Comparison of ENCODE assay signal across 1 cellular context in the genomic region with DNA sequence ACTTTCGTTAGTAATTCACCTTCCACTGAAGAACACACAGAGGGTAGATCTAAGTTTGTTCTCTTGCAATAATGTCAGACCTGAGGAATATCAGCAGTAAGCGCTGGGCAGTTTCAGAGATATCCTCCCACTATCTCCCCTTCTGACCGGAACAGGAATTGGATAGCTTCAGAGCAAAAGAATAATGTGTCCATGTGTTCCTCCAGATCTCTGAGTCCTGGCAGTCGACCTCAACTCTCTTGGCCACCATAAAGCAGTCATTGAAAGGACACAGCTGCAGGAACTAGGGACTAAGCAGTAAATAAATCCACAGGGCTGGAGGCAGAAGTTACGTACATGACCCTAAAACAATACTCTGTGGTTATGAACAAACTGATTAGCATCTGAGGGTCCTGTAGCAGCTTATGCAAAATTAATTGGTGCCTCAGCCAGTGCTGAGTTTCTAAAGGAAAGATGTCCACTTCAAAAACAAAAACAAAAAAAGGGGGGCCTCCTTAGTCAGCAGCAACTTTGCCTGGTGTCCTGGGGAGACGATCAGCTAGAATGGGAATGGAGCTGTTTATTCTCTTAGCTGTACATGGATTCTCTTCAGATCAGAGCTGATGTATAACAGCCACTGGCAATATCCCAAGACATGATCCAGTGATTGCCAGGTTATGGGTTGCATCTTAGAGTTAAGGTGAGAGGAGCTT.
TF ChIP-seq lines count a peak whose summit lies in the region.

No MANE protein-coding gene starts in this region.

TF ChIP-seq in K562, 482 proteins besides CTCF, POLR2A, EP300 and RAD21 (continued from another document and continues in another):
- TF ChIP-seq, protein P1, sequence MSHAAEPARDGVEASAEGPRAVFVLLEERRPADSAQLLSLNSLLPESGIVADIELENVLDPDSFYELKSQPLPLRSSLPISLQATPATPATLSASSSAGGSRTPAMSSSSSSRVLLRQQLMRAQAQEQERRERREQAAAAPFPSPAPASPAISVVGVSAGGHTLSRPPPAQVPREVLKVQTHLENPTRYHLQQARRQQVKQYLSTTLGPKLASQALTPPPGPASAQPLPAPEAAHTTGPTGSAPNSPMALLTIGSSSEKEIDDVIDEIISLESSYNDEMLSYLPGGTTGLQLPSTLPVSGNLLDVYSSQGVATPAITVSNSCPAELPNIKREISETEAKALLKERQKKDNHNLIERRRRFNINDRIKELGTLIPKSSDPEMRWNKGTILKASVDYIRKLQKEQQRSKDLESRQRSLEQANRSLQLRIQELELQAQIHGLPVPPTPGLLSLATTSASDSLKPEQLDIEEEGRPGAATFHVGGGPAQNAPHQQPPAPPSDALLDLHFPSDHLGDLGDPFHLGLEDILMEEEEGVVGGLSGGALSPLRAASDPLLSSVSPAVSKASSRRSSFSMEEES (CRISPR knock-in tag; IDR thresholded peaks at IDR 0.05) = no peak
- 0 out of 2 replicates have a peak, but pooled peaks have one; percentile 41 for TF ChIP-seq NR4A1 (CRISPR knock-in tag; IDR thresholded peaks at IDR 0.05)
- TF ChIP-seq NR4A1 (tag; IDR thresholded peaks at IDR 0.05) = no peak
- no peak for TF ChIP-seq ARID2 (IDR thresholded peaks at IDR 0.05)
- TF ChIP-seq MAZ (CRISPR knock-in tag; conservative IDR thresholded peaks at IDR 0.05 in 1 of 2, IDR thresholded peaks at IDR 0.05 in 1 of 2) = no peak
- no peak for TF ChIP-seq HLTF (IDR thresholded peaks at IDR 0.05)
- TF ChIP-seq, protein P2, sequence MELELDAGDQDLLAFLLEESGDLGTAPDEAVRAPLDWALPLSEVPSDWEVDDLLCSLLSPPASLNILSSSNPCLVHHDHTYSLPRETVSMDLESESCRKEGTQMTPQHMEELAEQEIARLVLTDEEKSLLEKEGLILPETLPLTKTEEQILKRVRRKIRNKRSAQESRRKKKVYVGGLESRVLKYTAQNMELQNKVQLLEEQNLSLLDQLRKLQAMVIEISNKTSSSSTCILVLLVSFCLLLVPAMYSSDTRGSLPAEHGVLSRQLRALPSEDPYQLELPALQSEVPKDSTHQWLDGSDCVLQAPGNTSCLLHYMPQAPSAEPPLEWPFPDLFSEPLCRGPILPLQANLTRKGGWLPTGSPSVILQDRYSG (tag; conservative IDR thresholded peaks at IDR 0.05; ENCODE audit: low read depth) = 0 out of 2 replicates have a peak, but pooled peaks have one; percentile 25
- TF ChIP-seq STAG1 (CRISPR knock-in tag; IDR thresholded peaks at IDR 0.05; ENCODE audit: borderline replicate concordance) = no peak
- TF ChIP-seq NFXL1 (CRISPR knock-in tag; IDR thresholded peaks at IDR 0.05) = no peak
- TF ChIP-seq ZNF766 (CRISPR knock-in tag; conservative IDR thresholded peaks at IDR 0.05) = peak; percentile 73; the same call in 1 of the 2 replicates
- no peak for TF ChIP-seq ZNF778 (CRISPR knock-in tag; IDR thresholded peaks at IDR 0.05)
- TF ChIP-seq POLR2AphosphoS5 (IDR thresholded peaks at IDR 0.05; ENCODE audit: control insufficient read depth, insufficient read depth, low read depth, low read length) = 0 out of 2 replicates have a peak, but pooled peaks have one; percentile 39
- TF ChIP-seq SOX6 (IDR thresholded peaks at IDR 0.05) = peak; percentile 79
- TF ChIP-seq NELFE (IDR thresholded peaks at IDR 0.05; ENCODE audit: insufficient read depth, insufficient read length) = no peak
- no peak for TF ChIP-seq ZFP1 (CRISPR knock-in tag; IDR thresholded peaks at IDR 0.05)
- TF ChIP-seq ZNF408 (CRISPR knock-in tag; IDR thresholded peaks at IDR 0.05; ENCODE audit: low read depth) = no peak
- no peak for TF ChIP-seq ZNF76 (CRISPR knock-in tag; IDR thresholded peaks at IDR 0.05; ENCODE audit: borderline replicate concordance)
- TF ChIP-seq SPI1 (IDR thresholded peaks at IDR 0.05; ENCODE audit: borderline replicate concordance, low read depth, low read length) = no peak
- TF ChIP-seq NCOR1 (IDR thresholded peaks at IDR 0.05) = peak; percentile 40; the same call in 1 of the 2 replicates
- no peak for TF ChIP-seq EGR1 (conservative IDR thresholded peaks at IDR 0.05)
- no peak for TF ChIP-seq ZNF224 (CRISPR knock-in tag; IDR thresholded peaks at IDR 0.05)
- TF ChIP-seq RBM22 (IDR thresholded peaks at IDR 0.05; ENCODE audit: low read depth, low read length, poor library complexity, severe bottlenecking) = no peak
- TF ChIP-seq NFIX (CRISPR knock-in tag; IDR thresholded peaks at IDR 0.05; ENCODE audit: low read depth) = no peak
- TF ChIP-seq, protein P3, sequence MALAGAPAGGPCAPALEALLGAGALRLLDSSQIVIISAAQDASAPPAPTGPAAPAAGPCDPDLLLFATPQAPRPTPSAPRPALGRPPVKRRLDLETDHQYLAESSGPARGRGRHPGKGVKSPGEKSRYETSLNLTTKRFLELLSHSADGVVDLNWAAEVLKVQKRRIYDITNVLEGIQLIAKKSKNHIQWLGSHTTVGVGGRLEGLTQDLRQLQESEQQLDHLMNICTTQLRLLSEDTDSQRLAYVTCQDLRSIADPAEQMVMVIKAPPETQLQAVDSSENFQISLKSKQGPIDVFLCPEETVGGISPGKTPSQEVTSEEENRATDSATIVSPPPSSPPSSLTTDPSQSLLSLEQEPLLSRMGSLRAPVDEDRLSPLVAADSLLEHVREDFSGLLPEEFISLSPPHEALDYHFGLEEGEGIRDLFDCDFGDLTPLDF (CRISPR knock-in tag; IDR thresholded peaks at IDR 0.05) = no peak
- no peak for TF ChIP-seq TAF9B (IDR thresholded peaks at IDR 0.05; ENCODE audit: partially characterized antibody)
- TF ChIP-seq, protein P4, sequence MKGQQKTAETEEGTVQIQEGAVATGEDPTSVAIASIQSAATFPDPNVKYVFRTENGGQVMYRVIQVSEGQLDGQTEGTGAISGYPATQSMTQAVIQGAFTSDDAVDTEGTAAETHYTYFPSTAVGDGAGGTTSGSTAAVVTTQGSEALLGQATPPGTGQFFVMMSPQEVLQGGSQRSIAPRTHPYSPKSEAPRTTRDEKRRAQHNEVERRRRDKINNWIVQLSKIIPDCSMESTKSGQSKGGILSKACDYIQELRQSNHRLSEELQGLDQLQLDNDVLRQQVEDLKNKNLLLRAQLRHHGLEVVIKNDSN (CRISPR knock-in tag; IDR thresholded peaks at IDR 0.05) = no peak
- TF ChIP-seq C11orf30 (IDR thresholded peaks at IDR 0.05; ENCODE audit: low read depth) = no peak
- peak; percentile 42; the same call in 1 of the 2 replicates for TF ChIP-seq SMARCE1 (IDR thresholded peaks at IDR 0.05)
- no peak for TF ChIP-seq HMG20B (CRISPR knock-in tag; IDR thresholded peaks at IDR 0.05)
- TF ChIP-seq THRAP3 (IDR thresholded peaks at IDR 0.05; ENCODE audit: borderline replicate concordance) = no peak
- TF ChIP-seq, protein P5, sequence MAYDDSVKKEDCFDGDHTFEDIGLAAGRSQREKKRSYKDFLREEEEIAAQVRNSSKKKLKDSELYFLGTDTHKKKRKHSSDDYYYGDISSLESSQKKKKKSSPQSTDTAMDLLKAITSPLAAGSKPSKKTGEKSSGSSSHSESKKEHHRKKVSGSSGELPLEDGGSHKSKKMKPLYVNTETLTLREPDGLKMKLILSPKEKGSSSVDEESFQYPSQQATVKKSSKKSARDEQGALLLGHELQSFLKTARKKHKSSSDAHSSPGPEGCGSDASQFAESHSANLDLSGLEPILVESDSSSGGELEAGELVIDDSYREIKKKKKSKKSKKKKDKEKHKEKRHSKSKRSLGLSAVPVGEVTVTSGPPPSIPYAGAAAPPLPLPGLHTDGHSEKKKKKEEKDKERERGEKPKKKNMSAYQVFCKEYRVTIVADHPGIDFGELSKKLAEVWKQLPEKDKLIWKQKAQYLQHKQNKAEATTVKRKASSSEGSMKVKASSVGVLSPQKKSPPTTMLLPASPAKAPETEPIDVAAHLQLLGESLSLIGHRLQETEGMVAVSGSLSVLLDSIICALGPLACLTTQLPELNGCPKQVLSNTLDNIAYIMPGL (CRISPR knock-in tag; IDR thresholded peaks at IDR 0.05) = no peak
- TF ChIP-seq TBP (optimal IDR thresholded peaks at IDR 0.05; ENCODE audit: low read depth, low read length) = peak; percentile 21
- no peak for TF ChIP-seq SUPT5H (IDR thresholded peaks at IDR 0.05)
- TF ChIP-seq, protein P6, sequence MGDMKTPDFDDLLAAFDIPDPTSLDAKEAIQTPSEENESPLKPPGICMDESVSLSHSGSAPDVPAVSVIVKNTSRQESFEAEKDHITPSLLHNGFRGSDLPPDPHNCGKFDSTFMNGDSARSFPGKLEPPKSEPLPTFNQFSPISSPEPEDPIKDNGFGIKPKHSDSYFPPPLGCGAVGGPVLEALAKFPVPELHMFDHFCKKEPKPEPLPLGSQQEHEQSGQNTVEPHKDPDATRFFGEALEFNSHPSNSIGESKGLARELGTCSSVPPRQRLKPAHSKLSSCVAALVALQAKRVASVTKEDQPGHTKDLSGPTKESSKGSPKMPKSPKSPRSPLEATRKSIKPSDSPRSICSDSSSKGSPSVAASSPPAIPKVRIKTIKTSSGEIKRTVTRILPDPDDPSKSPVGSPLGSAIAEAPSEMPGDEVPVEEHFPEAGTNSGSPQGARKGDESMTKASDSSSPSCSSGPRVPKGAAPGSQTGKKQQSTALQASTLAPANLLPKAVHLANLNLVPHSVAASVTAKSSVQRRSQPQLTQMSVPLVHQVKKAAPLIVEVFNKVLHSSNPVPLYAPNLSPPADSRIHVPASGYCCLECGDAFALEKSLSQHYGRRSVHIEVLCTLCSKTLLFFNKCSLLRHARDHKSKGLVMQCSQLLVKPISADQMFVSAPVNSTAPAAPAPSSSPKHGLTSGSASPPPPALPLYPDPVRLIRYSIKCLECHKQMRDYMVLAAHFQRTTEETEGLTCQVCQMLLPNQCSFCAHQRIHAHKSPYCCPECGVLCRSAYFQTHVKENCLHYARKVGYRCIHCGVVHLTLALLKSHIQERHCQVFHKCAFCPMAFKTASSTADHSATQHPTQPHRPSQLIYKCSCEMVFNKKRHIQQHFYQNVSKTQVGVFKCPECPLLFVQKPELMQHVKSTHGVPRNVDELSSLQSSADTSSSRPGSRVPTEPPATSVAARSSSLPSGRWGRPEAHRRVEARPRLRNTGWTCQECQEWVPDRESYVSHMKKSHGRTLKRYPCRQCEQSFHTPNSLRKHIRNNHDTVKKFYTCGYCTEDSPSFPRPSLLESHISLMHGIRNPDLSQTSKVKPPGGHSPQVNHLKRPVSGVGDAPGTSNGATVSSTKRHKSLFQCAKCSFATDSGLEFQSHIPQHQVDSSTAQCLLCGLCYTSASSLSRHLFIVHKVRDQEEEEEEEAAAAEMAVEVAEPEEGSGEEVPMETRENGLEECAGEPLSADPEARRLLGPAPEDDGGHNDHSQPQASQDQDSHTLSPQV (IDR thresholded peaks at IDR 0.05) = peak; percentile 95
- no peak for TF ChIP-seq RFX1 (IDR thresholded peaks at IDR 0.05)
- no peak for TF ChIP-seq ZNF584 (CRISPR knock-in tag; IDR thresholded peaks at IDR 0.05; ENCODE audit: low read depth)
- TF ChIP-seq, protein P7, sequence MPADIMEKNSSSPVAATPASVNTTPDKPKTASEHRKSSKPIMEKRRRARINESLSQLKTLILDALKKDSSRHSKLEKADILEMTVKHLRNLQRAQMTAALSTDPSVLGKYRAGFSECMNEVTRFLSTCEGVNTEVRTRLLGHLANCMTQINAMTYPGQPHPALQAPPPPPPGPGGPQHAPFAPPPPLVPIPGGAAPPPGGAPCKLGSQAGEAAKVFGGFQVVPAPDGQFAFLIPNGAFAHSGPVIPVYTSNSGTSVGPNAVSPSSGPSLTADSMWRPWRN (IDR thresholded peaks at IDR 0.05; ENCODE audit: low read depth) = no peak
- TF ChIP-seq MCM3 (IDR thresholded peaks at IDR 0.05) = no peak
- TF ChIP-seq TEAD2 (tag; IDR thresholded peaks at IDR 0.05) = no peak
- TF ChIP-seq, protein P8, sequence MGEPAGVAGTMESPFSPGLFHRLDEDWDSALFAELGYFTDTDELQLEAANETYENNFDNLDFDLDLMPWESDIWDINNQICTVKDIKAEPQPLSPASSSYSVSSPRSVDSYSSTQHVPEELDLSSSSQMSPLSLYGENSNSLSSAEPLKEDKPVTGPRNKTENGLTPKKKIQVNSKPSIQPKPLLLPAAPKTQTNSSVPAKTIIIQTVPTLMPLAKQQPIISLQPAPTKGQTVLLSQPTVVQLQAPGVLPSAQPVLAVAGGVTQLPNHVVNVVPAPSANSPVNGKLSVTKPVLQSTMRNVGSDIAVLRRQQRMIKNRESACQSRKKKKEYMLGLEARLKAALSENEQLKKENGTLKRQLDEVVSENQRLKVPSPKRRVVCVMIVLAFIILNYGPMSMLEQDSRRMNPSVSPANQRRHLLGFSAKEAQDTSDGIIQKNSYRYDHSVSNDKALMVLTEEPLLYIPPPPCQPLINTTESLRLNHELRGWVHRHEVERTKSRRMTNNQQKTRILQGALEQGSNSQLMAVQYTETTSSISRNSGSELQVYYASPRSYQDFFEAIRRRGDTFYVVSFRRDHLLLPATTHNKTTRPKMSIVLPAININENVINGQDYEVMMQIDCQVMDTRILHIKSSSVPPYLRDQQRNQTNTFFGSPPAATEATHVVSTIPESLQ (CRISPR knock-in tag; IDR thresholded peaks at IDR 0.05) = no peak
- no peak for TF ChIP-seq GTF2F1 (IDR thresholded peaks at IDR 0.05; ENCODE audit: low read depth, low read length)
- TF ChIP-seq PHB (CRISPR knock-in tag; IDR thresholded peaks at IDR 0.05) = no peak
- TF ChIP-seq ZNF316 (IDR thresholded peaks at IDR 0.05) = no peak
- TF ChIP-seq, protein P9, sequence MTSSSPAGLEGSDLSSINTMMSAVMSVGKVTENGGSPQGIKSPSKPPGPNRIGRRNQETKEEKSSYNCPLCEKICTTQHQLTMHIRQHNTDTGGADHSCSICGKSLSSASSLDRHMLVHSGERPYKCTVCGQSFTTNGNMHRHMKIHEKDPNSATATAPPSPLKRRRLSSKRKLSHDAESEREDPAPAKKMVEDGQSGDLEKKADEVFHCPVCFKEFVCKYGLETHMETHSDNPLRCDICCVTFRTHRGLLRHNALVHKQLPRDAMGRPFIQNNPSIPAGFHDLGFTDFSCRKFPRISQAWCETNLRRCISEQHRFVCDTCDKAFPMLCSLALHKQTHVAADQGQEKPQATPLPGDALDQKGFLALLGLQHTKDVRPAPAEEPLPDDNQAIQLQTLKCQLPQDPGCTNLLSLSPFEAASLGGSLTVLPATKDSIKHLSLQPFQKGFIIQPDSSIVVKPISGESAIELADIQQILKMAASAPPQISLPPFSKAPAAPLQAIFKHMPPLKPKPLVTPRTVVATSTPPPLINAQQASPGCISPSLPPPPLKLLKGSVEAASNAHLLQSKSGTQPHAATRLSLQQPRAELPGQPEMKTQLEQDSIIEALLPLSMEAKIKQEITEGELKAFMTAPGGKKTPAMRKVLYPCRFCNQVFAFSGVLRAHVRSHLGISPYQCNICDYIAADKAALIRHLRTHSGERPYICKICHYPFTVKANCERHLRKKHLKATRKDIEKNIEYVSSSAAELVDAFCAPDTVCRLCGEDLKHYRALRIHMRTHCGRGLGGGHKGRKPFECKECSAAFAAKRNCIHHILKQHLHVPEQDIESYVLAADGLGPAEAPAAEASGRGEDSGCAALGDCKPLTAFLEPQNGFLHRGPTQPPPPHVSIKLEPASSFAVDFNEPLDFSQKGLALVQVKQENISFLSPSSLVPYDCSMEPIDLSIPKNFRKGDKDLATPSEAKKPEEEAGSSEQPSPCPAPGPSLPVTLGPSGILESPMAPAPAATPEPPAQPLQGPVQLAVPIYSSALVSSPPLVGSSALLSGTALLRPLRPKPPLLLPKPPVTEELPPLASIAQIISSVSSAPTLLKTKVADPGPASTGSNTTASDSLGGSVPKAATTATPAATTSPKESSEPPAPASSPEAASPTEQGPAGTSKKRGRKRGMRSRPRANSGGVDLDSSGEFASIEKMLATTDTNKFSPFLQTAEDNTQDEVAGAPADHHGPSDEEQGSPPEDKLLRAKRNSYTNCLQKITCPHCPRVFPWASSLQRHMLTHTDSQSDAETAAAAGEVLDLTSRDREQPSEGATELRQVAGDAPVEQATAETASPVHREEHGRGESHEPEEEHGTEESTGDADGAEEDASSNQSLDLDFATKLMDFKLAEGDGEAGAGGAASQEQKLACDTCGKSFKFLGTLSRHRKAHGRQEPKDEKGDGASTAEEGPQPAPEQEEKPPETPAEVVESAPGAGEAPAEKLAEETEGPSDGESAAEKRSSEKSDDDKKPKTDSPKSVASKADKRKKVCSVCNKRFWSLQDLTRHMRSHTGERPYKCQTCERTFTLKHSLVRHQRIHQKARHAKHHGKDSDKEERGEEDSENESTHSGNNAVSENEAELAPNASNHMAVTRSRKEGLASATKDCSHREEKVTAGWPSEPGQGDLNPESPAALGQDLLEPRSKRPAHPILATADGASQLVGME (CRISPR knock-in tag; IDR thresholded peaks at IDR 0.05) = no peak
